Comparison of ENCODE assay signal across 8 cellular contexts in genomic region chr9:64367826-64368643, GRCh38.
DNase-seq lines count a peak whose midpoint lies in the region; ATAC-seq and TF ChIP-seq lines count a peak whose summit lies in the region.
"Not testable (repeated sequence)": the region's sequence is repeated elsewhere in the genome, so short reads cannot be mapped to it uniquely, and the experiment has no call there.

No MANE protein-coding gene starts in this region.

- not testable (repeated sequence) for H3K27me3 ChIP-seq in DOHH2 (ENCODE audit: control insufficient read depth, low read length); left ventricle myocardium inferior (ENCODE audit: low read depth); sigmoid colon; thyroid gland

- WGBS in sigmoid colon, 2 donors: 20 to 28% methylated on average over 18 to 36 of the region's 47 CpGs
- WGBS in thyroid gland, 2 donors: no CpG with 5 or more reads among the region's 47 CpGs

- not testable (repeated sequence) for H3K27me3 Mint-ChIP-seq in activated B cell treated with CpG ODN at 0.5 μM for 24 hours; activated T-helper 2 cell treated with anti-CD3 and anti-CD28 coated beads, Interferon-gamma antibody, Interleukin-2, Interleukin-4, amounts not matched to agents 10 μg/mL and 5 μg/mL and 100 μg/mL, durations not matched to agents 14 hours and 24 hours and 36 hours (ENCODE audit: low read depth); central memory CD8-positive, alpha-beta T cell

- not testable (repeated sequence) for TF ChIP-seq POLR2A in sigmoid colon (IDR thresholded peaks at IDR 0.05); thyroid gland (IDR thresholded peaks at IDR 0.05)

- POLR2A ChIA-PET in activated B cell treated with CpG ODN at 0.5 μM for 24 hours (lab: Charles Lee): not testable (repeated sequence)

- not testable (repeated sequence) for ATAC-seq in activated B cell treated with CpG ODN at 0.5 μM for 24 hours (ENCODE audit: low read depth); central memory CD8-positive, alpha-beta T cell (replicated peaks; ENCODE audit: extremely low read depth, poor library complexity, severe bottlenecking); mucosa of descending colon

- CTCF ChIA-PET in activated B cell treated with CpG ODN at 0.5 μM for 24 hours (lab: Charles Lee): not testable (repeated sequence)

- not testable (repeated sequence) for H3K27ac Mint-ChIP-seq in activated B cell treated with CpG ODN at 0.5 μM for 24 hours; activated T-helper 2 cell treated with anti-CD3 and anti-CD28 coated beads, Interferon-gamma antibody, Interleukin-2, Interleukin-4, amounts not matched to agents 10 μg/mL and 5 μg/mL and 100 μg/mL, durations not matched to agents 14 hours and 24 hours and 36 hours; central memory CD8-positive, alpha-beta T cell (ENCODE audit: low read depth)

- not testable (repeated sequence) for H3K4me1 ChIP-seq in DOHH2 (ENCODE audit: control insufficient read depth, low read length); left ventricle myocardium inferior; mucosa of descending colon (ENCODE audit: low read depth); sigmoid colon; thyroid gland

- H3K4me2 ChIP-seq in DOHH2 (ENCODE audit: low read length): peak overlapping the region; percentile 45; the same call in 1 of the 2 replicates

- intact Hi-C loops in activated B cell treated with CpG ODN at 0.5 μM for 24 hours (cut with micrococcal nuclease); activated T-helper 2 cell treated with anti-CD3 and anti-CD28 coated beads, Interferon-gamma antibody, Interleukin-2, Interleukin-4, amounts not matched to agents 10 μg/mL and 5 μg/mL and 100 μg/mL, durations not matched to agents 14 hours and 24 hours and 36 hours (cut with micrococcal nuclease); left ventricle myocardium inferior (cut with micrococcal nuclease); mucosa of descending colon (cut with DNase I, micrococcal nuclease); sigmoid colon (cut with DNase I); thyroid gland (cut with DNase I): not testable (repeated sequence)

- not testable (repeated sequence) for H3K36me3 ChIP-seq in DOHH2 (ENCODE audit: control insufficient read depth, low read length); left ventricle myocardium inferior; mucosa of descending colon (ENCODE audit: low read depth); sigmoid colon; thyroid gland

- not testable (repeated sequence) for H3K9me3 ChIP-seq in DOHH2 (ENCODE audit: control insufficient read depth, insufficient read depth, low read length); left ventricle myocardium inferior (replicated peaks); mucosa of descending colon; sigmoid colon; thyroid gland

- TF ChIP-seq CTCF in DOHH2 (IDR thresholded peaks at IDR 0.05; ENCODE audit: low read depth, low read length, poor library complexity, severe bottlenecking); activated B cell treated with CpG ODN at 0.5 μM for 24 hours (IDR thresholded peaks at IDR 0.05); left ventricle myocardium inferior (IDR thresholded peaks at IDR 0.05; ENCODE audit: borderline replicate concordance); mucosa of descending colon (IDR thresholded peaks at IDR 0.05); sigmoid colon (IDR thresholded peaks at IDR 0.05); thyroid gland (IDR thresholded peaks at IDR 0.05): not testable (repeated sequence)

- not testable (repeated sequence) for H3K9me2 ChIP-seq in DOHH2 (replicated peaks; ENCODE audit: control insufficient read depth, low read length)

- not testable (repeated sequence) for TF ChIP-seq EP300 in sigmoid colon (IDR thresholded peaks at IDR 0.05)

- not testable (repeated sequence) for H3K4me1 Mint-ChIP-seq in activated B cell treated with CpG ODN at 0.5 μM for 24 hours; activated T-helper 2 cell treated with anti-CD3 and anti-CD28 coated beads, Interferon-gamma antibody, Interleukin-2, Interleukin-4, amounts not matched to agents 10 μg/mL and 5 μg/mL and 100 μg/mL, durations not matched to agents 14 hours and 24 hours and 36 hours (ENCODE audit: low read depth); central memory CD8-positive, alpha-beta T cell

- H3K27ac ChIP-seq in DOHH2 (ENCODE audit: low read depth, low read length); left ventricle myocardium inferior (replicated peaks); sigmoid colon; thyroid gland: not testable (repeated sequence)

- DNase-seq in activated B cell treated with CpG ODN at 0.5 μM for 24 hours (peak; percentile 9), mucosa of descending colon (peak in 2 of 3 donors; percentile 33 to 42), thyroid gland (peak; percentile 16 to 43)
- not testable (repeated sequence) for DNase-seq in activated T-helper 2 cell treated with anti-CD3 and anti-CD28 coated beads, Interferon-gamma antibody, Interleukin-2, Interleukin-4, amounts not matched to agents 10 μg/mL and 5 μg/mL and 100 μg/mL, durations not matched to agents 14 hours and 24 hours and 36 hours (ENCODE audit: low spot score); central memory CD8-positive, alpha-beta T cell (ENCODE audit: low spot score in 2 of 2); left ventricle myocardium inferior; sigmoid colon

- not testable (repeated sequence) for H3F3A ChIP-seq in DOHH2 (ENCODE audit: control insufficient read depth, insufficient read depth)

- H3K4me3 ChIP-seq in DOHH2 (ENCODE audit: low read length) (peak overlapping the region; percentile 57), left ventricle myocardium inferior (peak overlapping the region; percentile 43), sigmoid colon (peak overlapping the region in 3 of 4 donors; percentile 26 to 45 (median 34))
- not testable (repeated sequence) for H3K4me3 ChIP-seq in mucosa of descending colon; thyroid gland (replicated peaks in 1 of 3)

- not testable (repeated sequence) for H4K20me1 ChIP-seq in DOHH2 (ENCODE audit: control insufficient read depth, insufficient read depth, low read depth, low read length)

- H3K79me2 ChIP-seq in DOHH2 (ENCODE audit: control insufficient read depth, low read length): not testable (repeated sequence)

- H3K4me3 Mint-ChIP-seq in activated B cell treated with CpG ODN at 0.5 μM for 24 hours: peak overlapping the region; percentile 66
- H3K4me3 Mint-ChIP-seq in activated T-helper 2 cell treated with anti-CD3 and anti-CD28 coated beads, Interferon-gamma antibody, Interleukin-2, Interleukin-4, amounts not matched to agents 10 μg/mL and 5 μg/mL and 100 μg/mL, durations not matched to agents 14 hours and 24 hours and 36 hours (ENCODE audit: low read depth): peak overlapping the region; percentile 42
- peak overlapping the region; percentile 62 for H3K4me3 Mint-ChIP-seq in central memory CD8-positive, alpha-beta T cell

- H3K9me3 Mint-ChIP-seq in activated B cell treated with CpG ODN at 0.5 μM for 24 hours; activated T-helper 2 cell treated with anti-CD3 and anti-CD28 coated beads, Interferon-gamma antibody, Interleukin-2, Interleukin-4, amounts not matched to agents 10 μg/mL and 5 μg/mL and 100 μg/mL, durations not matched to agents 14 hours and 24 hours and 36 hours; central memory CD8-positive, alpha-beta T cell: not testable (repeated sequence)

- not testable (repeated sequence) for H3K36me3 Mint-ChIP-seq in activated B cell treated with CpG ODN at 0.5 μM for 24 hours (ENCODE audit: low read depth); activated T-helper 2 cell treated with anti-CD3 and anti-CD28 coated beads, Interferon-gamma antibody, Interleukin-2, Interleukin-4, amounts not matched to agents 10 μg/mL and 5 μg/mL and 100 μg/mL, durations not matched to agents 14 hours and 24 hours and 36 hours (ENCODE audit: low read depth); central memory CD8-positive, alpha-beta T cell (ENCODE audit: insufficient read depth)
